ENCODE assay signal across 14 cellular contexts in genomic region chr4:102560743-102561341, GRCh38. TPM values are rescaled to one million over a fixed set of nuclear protein-coding genes. Genes with fewer than 3 reads are reported as not detected.
A peak's percentile ranks its signal among the peaks of the same experiment; 100 is the strongest.
DNase-seq lines count a peak whose midpoint lies in the region; ATAC-seq and TF ChIP-seq lines count a peak whose summit lies in the region.
"Had no signal": no experiment of that assay in that cellular context is flagged by ENCODE, and none has a peak within 500 bp of the region (broad histone marks: within the 10 kb centered on the region; RNA-seq: fewer than 3 reads in every experiment).

No MANE protein-coding gene starts in this region.

- peaks cover 0 to 48% (median 15%) of the 10 kb centered on the region in 12 donors for H3K4me1 ChIP-seq in heart left ventricle
- H3K4me1 ChIP-seq: colonic mucosa had no signal

- no peak overlapping the region for H3K4me3 ChIP-seq in heart left ventricle
- H3K4me3 ChIP-seq: colonic mucosa, MG63, transverse colon had no signal

- no peaks in the 10 kb centered on the region for H3K9me3 ChIP-seq in heart left ventricle
- H3K9me3 ChIP-seq: colonic mucosa, MG63, transverse colon had no signal

- H3K27ac Mint-ChIP-seq in activated CD8-positive, alpha-beta memory T cell treated with anti-CD3 and anti-CD28 coated beads, Interleukin-2, amount 10 ng/mL, durations not matched to agents 7 days and 5 days = peak overlapping the region; percentile 71
- H3K27ac Mint-ChIP-seq in activated CD8-positive, alpha-beta T cell treated with anti-CD3 and anti-CD28 coated beads, Interleukin-2, amount 10 ng/mL, durations not matched to agents 7 days and 5 days = peak overlapping the region; percentile 73
- H3K27ac Mint-ChIP-seq in stimulated activated memory B cell treated with anti-CD40 and anti-IgM and Interleukin-4, amounts not matched to agents 10 μg/mL and 1 μg/mL and 100 μg/mL, for 72 hours = peak overlapping the region; percentile 89

- DNase-seq in activated CD8-positive, alpha-beta memory T cell treated with anti-CD3 and anti-CD28 coated beads, Interleukin-2, amount 10 ng/mL, durations not matched to agents 7 days and 5 days = no peak
- no peak for DNase-seq in activated CD8-positive, alpha-beta memory T cell treated with anti-CD3 and anti-CD28 coated beads, Interleukin-2, amount 50 U/mL, for 48 hours
- no peak for DNase-seq in activated CD8-positive, alpha-beta T cell treated with anti-CD3 and anti-CD28 coated beads, Interleukin-2, amount 10 ng/mL, durations not matched to agents 7 days and 5 days
- DNase-seq in heart left ventricle = no peak
- DNase-seq in HCEC 1CT = no peak
- DNase-seq in ecto neural progenitor cell (ENCODE audit: low spot score) = no peak
- no peak for DNase-seq in stimulated activated CD4-positive, alpha-beta T cell treated with anti-CD3 and anti-CD28 coated beads, Interleukin-1b, Interleukin-23, amount 100 ng/mL, for 48 hours
- DNase-seq: colonic mucosa, mesendoderm, MG63, transverse colon had no signal

- peaks cover 46% of the 10 kb centered on the region for H3K36me3 Mint-ChIP-seq in activated CD8-positive, alpha-beta memory T cell treated with anti-CD3 and anti-CD28 coated beads, Interleukin-2, amount 10 ng/mL, durations not matched to agents 7 days and 5 days
- peaks cover 55% of the 10 kb centered on the region for H3K36me3 Mint-ChIP-seq in activated CD8-positive, alpha-beta T cell treated with anti-CD3 and anti-CD28 coated beads, Interleukin-2, amount 10 ng/mL, durations not matched to agents 7 days and 5 days (ENCODE audit: low read depth)
- peaks cover 53% of the 10 kb centered on the region for H3K36me3 Mint-ChIP-seq in stimulated activated memory B cell treated with anti-CD40 and anti-IgM and Interleukin-4, amounts not matched to agents 10 μg/mL and 1 μg/mL and 100 μg/mL, for 72 hours

- no peaks in the 10 kb centered on the region for H3K36me3 ChIP-seq in heart left ventricle
- H3K36me3 ChIP-seq: colonic mucosa, MG63, transverse colon had no signal

- no peaks in the 10 kb centered on the region for H3K27me3 Mint-ChIP-seq in activated CD8-positive, alpha-beta memory T cell treated with anti-CD3 and anti-CD28 coated beads, Interleukin-2, amount 10 ng/mL, durations not matched to agents 7 days and 5 days
- no peaks in the 10 kb centered on the region for H3K27me3 Mint-ChIP-seq in activated CD8-positive, alpha-beta T cell treated with anti-CD3 and anti-CD28 coated beads, Interleukin-2, amount 10 ng/mL, durations not matched to agents 7 days and 5 days (ENCODE audit: low read depth)
- H3K27me3 Mint-ChIP-seq in stimulated activated memory B cell treated with anti-CD40 and anti-IgM and Interleukin-4, amounts not matched to agents 10 μg/mL and 1 μg/mL and 100 μg/mL, for 72 hours = no peaks in the 10 kb centered on the region

- POLR2A ChIA-PET in activated CD8-positive, alpha-beta T cell treated with anti-CD3 and anti-CD28 coated beads, Interleukin-2, amount 10 ng/mL, durations not matched to agents 7 days and 5 days (lab: Charles Lee) = interaction anchor here (1.5 kb wide), 1 partner anchor 42 kb away, joined by 3 read pairs; no protein-coding TSS in a partner anchor

- 79 to 86% (median 82%) methylated on average over 4 of the region's 4 CpGs for WGBS in heart left ventricle, 4 donors

- H3K4me1 Mint-ChIP-seq in activated CD8-positive, alpha-beta memory T cell treated with anti-CD3 and anti-CD28 coated beads, Interleukin-2, amount 10 ng/mL, durations not matched to agents 7 days and 5 days = peaks cover 61% of the 10 kb centered on the region
- H3K4me1 Mint-ChIP-seq in activated CD8-positive, alpha-beta T cell treated with anti-CD3 and anti-CD28 coated beads, Interleukin-2, amount 10 ng/mL, durations not matched to agents 7 days and 5 days (ENCODE audit: low read depth) = peaks cover 60% of the 10 kb centered on the region
- peaks cover 73% of the 10 kb centered on the region for H3K4me1 Mint-ChIP-seq in stimulated activated memory B cell treated with anti-CD40 and anti-IgM and Interleukin-4, amounts not matched to agents 10 μg/mL and 1 μg/mL and 100 μg/mL, for 72 hours

- TF ChIP-seq POLR2A in heart left ventricle (IDR thresholded peaks at IDR 0.05) = no peak

- CTCF ChIA-PET in activated CD8-positive, alpha-beta memory T cell treated with anti-CD3 and anti-CD28 coated beads, Interleukin-2, amount 10 ng/mL, durations not matched to agents 7 days and 5 days (lab: Charles Lee) = no interaction called here
- CTCF ChIA-PET in activated CD8-positive, alpha-beta T cell treated with anti-CD3 and anti-CD28 coated beads, Interleukin-2, amount 10 ng/mL, durations not matched to agents 7 days and 5 days (lab: Charles Lee) = interaction anchor here (1.5 to 1.9 kb wide), 3 partner anchors 17 to 27 kb away, joined by 3 to 5 read pairs (median 3); no protein-coding TSS in a partner anchor

- H3K4me3 Mint-ChIP-seq in activated CD8-positive, alpha-beta memory T cell treated with anti-CD3 and anti-CD28 coated beads, Interleukin-2, amount 10 ng/mL, durations not matched to agents 7 days and 5 days = peak overlapping the region; percentile 74
- peak overlapping the region; percentile 65 for H3K4me3 Mint-ChIP-seq in activated CD8-positive, alpha-beta T cell treated with anti-CD3 and anti-CD28 coated beads, Interleukin-2, amount 10 ng/mL, durations not matched to agents 7 days and 5 days
- peak overlapping the region; percentile 54 for H3K4me3 Mint-ChIP-seq in stimulated activated memory B cell treated with anti-CD40 and anti-IgM and Interleukin-4, amounts not matched to agents 10 μg/mL and 1 μg/mL and 100 μg/mL, for 72 hours

- ATAC-seq in activated CD8-positive, alpha-beta memory T cell treated with anti-CD3 and anti-CD28 coated beads, Interleukin-2, amount 10 ng/mL, durations not matched to agents 7 days and 5 days = peak; percentile 13
- peak; percentile 16 for ATAC-seq in activated CD8-positive, alpha-beta T cell treated with anti-CD3 and anti-CD28 coated beads, Interleukin-2, amount 10 ng/mL, durations not matched to agents 7 days and 5 days
- ATAC-seq in heart left ventricle = peak in 3 of 4 donors; percentile 29 to 46 (median 42)
- no peak for ATAC-seq in stimulated activated memory B cell treated with anti-CD40 and anti-IgM and Interleukin-4, amounts not matched to agents 10 μg/mL and 1 μg/mL and 100 μg/mL, for 72 hours
- ATAC-seq: esophagus mucosa, SK-N-SH treated with all-trans-retinoic acid at 6 μM for 48 hours had no signal

- no peak for TF ChIP-seq CTCF in heart left ventricle (IDR thresholded peaks at IDR 0.05)

- intact Hi-C loops in heart left ventricle (cut with DNase I) = no loop called here

- no peaks in the 10 kb centered on the region for H3K9me3 Mint-ChIP-seq in activated CD8-positive, alpha-beta memory T cell treated with anti-CD3 and anti-CD28 coated beads, Interleukin-2, amount 10 ng/mL, durations not matched to agents 7 days and 5 days (ENCODE audit: low read depth)
- no peaks in the 10 kb centered on the region for H3K9me3 Mint-ChIP-seq in activated CD8-positive, alpha-beta T cell treated with anti-CD3 and anti-CD28 coated beads, Interleukin-2, amount 10 ng/mL, durations not matched to agents 7 days and 5 days (ENCODE audit: insufficient read depth)
- H3K9me3 Mint-ChIP-seq in stimulated activated memory B cell treated with anti-CD40 and anti-IgM and Interleukin-4, amounts not matched to agents 10 μg/mL and 1 μg/mL and 100 μg/mL, for 72 hours = no peaks in the 10 kb centered on the region

- peak overlapping the region in 1 of 12 donors; percentile 59 for H3K27ac ChIP-seq in heart left ventricle
- H3K27ac ChIP-seq: colonic mucosa had no signal

- H3K27me3 ChIP-seq in heart left ventricle = no peaks in the 10 kb centered on the region
- H3K27me3 ChIP-seq: colonic mucosa, MG63, transverse colon had no signal

RNA-seq across cellular contexts. Expression of gene NFKB1, which starts 59.7 kb away (rescaled TPM):
- total RNA-seq in activated CD8-positive, alpha-beta memory T cell treated with anti-CD3 and anti-CD28 coated beads, Interleukin-2, amount 10 ng/mL, durations not matched to agents 7 days and 5 days = 100 to 1,000 TPM in 1 of 2 experiments, 10 to 100 TPM in 1; 92.3 to 110 TPM
- 100 to 1,000 TPM; 150 to 162 TPM for total RNA-seq in activated CD8-positive, alpha-beta T cell treated with anti-CD3 and anti-CD28 coated beads, Interleukin-2, amount 10 ng/mL, durations not matched to agents 7 days and 5 days
- 10 to 100 TPM; 15.9 to 34.1 (median 19.9) TPM for total RNA-seq in heart left ventricle
- 10 to 100 TPM in 1 of 2 donors, 1 to 10 TPM in 1; 4.8 to 11.4 TPM for polyA plus RNA-seq in heart left ventricle
